In the genomic region with DNA sequence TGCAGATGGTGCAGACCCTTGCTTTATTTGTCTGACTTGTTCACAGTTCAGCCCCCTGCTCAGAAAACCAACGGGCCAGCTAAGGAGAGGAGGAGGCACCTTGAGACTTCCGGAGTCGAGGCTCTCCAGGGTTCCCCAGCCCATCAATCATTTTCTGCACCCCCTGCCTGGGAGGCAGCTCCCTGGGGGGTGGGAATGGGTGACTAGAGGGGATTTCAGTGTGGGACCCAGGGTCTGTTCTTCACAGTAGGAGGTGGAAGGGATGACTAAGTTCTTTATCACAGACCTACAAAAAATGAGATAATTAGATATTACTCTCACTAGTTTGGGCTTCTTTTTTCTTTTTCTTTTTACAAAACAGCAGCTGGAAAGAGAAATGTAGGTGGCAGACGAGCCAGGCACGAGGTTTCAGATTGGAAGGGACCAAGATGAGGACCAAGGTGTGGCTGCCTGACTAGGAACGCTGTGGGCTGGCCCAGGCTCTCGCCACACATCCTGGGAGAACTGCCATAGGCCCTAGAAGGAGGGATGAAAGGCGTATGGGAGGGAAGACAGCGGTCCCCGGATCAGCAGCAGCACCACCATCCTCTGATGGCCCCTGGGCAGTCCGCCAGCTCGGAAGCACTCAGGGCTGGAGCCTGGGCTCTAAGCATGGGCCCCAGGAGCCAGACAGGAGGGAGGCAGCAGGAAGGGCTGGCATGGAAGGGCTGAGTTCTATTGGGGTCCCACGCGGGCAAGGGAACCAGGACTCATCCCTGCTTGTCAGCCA, we compare ENCODE assay signal across 8 cellular contexts. TPM values are rescaled to one million over a fixed set of nuclear protein-coding genes. Genes with fewer than 3 reads are reported as not detected.
DNase-seq lines count a peak whose midpoint lies in the region; ATAC-seq, FAIRE-seq and TF ChIP-seq lines count a peak whose summit lies in the region.

No MANE protein-coding gene starts in this region.

- 92% methylated on average over 13 of the region's 14 CpGs; no CpG with 5 or more reads in 1 of the 2 experiments for WGBS in H1 (ENCODE audit: extremely low coverage in 1 of 2, insufficient coverage in 1 of 2, insufficient read length in 1 of 2, insufficient replicate concordance in 2 of 2, low coverage in 1 of 2, low lambda C conversion rate in 2 of 2, missing lambda C conversion rate in 1 of 2), 2 experiments

- no peak overlapping the region for H3K4me3 Mint-ChIP-seq in Caco-2 (ENCODE audit: unreplicated experiment)

- no peak overlapping the region for H3K14ac ChIP-seq in H1 (ENCODE audit: insufficient read length)

- ATAC-seq in GM21723 (IDR thresholded peaks at IDR 0.05; ENCODE audit: unreplicated experiment) (no peak), HG03571 (IDR thresholded peaks at IDR 0.05; ENCODE audit: unreplicated experiment) (no peak), HG03039 (IDR thresholded peaks at IDR 0.05; ENCODE audit: unreplicated experiment) (no peak)

- TF ChIP-seq CTCF in Caco-2 (IDR thresholded peaks at IDR 0.05; ENCODE audit: insufficient read depth in 1 of 2, low read depth in 1 of 2, low read length in 1 of 2, severe bottlenecking in 1 of 2, unreplicated experiment in 1 of 2) (no peak), Peyer's patch (IDR thresholded peaks at IDR 0.05) (no peak), H1 (IDR thresholded peaks at IDR 0.05; ENCODE audit: control extremely low read depth in 1 of 3, insufficient read depth in 1 of 3, low read depth in 1 of 3, low read length in 3 of 3) (no peak), neutrophil (IDR thresholded peaks at IDR 0.05) (no peak)

- intact Hi-C loops in Caco-2 (cut with micrococcal nuclease; ENCODE audit: unreplicated experiment): no loop called here

- no peak overlapping the region for H2BK12ac ChIP-seq in H1 (ENCODE audit: low read depth, low read length)

- TSS peak; percentile 70 for BruUV-seq in Caco-2 (replicated peaks; lab: Mats Ljungman, UMichigan)

- TF ChIP-seq POLR2A in Peyer's patch (IDR thresholded peaks at IDR 0.05) (no peak), H1 (IDR thresholded peaks at IDR 0.05; ENCODE audit: control extremely low read depth in 1 of 2, low read depth in 2 of 2, low read length in 2 of 2) (no peak)

- no peak overlapping the region for H3K9ac ChIP-seq in H1 (replicated peaks in 1 of 4; ENCODE audit: extremely low read depth in 1 of 4, low read depth in 3 of 4, low read length in 3 of 4)

- no peak for FAIRE-seq in H1 (lab: Jason Lieb, UNC)

- no peak for TF ChIP-seq RAD21 in H1 (IDR thresholded peaks at IDR 0.05 in 1 of 2, conservative IDR thresholded peaks at IDR 0.05 in 1 of 2; ENCODE audit: low read depth in 2 of 2, low read length in 2 of 2)

- POLR2A ChIA-PET in Caco-2 (lab: Charles Lee): no interaction called here
- POLR2A ChIA-PET in H1 (lab: Charles Lee; ENCODE audit: partially characterized antibody): interaction anchor here (0.6 to 2.8 kb wide), 7 partner anchors 9 to 138 kb away, joined by 3 to 12 read pairs (median 4); no protein-coding TSS in a partner anchor

- H3K4me2 ChIP-seq in H1 (ENCODE audit: insufficient read depth in 1 of 2, low read depth in 2 of 2, low read length in 2 of 2): no peak overlapping the region

- H3K27ac Mint-ChIP-seq in Caco-2 (ENCODE audit: unreplicated experiment): no peak overlapping the region

- no peaks in the 10 kb centered on the region for H3K23me2 ChIP-seq in H1 (ENCODE audit: low read depth, low read length)

- no peak overlapping the region for H2BK15ac ChIP-seq in H1 (ENCODE audit: low read length)

- H4K91ac ChIP-seq in H1 (replicated peaks; ENCODE audit: insufficient read length, low read length): no peak overlapping the region

- H3K27me3 Mint-ChIP-seq in Caco-2 (ENCODE audit: insufficient read depth, unreplicated experiment): no peaks in the 10 kb centered on the region

- no peaks in the 10 kb centered on the region for H4K20me1 ChIP-seq in H1 (replicated peaks in 1 of 2; ENCODE audit: control insufficient read depth in 1 of 2, insufficient read depth in 2 of 2, low read length in 2 of 2)

- no peak overlapping the region for H3K56ac ChIP-seq in H1 (replicated peaks; ENCODE audit: insufficient read length, low read depth, low read length)

- H3K27ac ChIP-seq in Peyer's patch: peak overlapping the region in 3 of 4 donors; percentile 52 to 80 (median 70)
- no peak overlapping the region for H3K27ac ChIP-seq in H1 (ENCODE audit: low read depth, low read length)
- peak overlapping the region; percentile 58 for H3K27ac ChIP-seq in neutrophil

- DNase-seq in Caco-2 (no peak), Peyer's patch (no peak), H1 (ENCODE audit: low read depth in 1 of 2, low spot score in 2 of 2) (no peak), retina (no peak)

- H3K4ac ChIP-seq in H1 (replicated peaks; ENCODE audit: insufficient read length, low read depth, low read length): no peak overlapping the region

- H3K36me3 ChIP-seq in Caco-2 (ENCODE audit: control insufficient read depth, insufficient read depth, low read length): no peaks in the 10 kb centered on the region; the same call in 1 of the 2 replicates
- H3K36me3 ChIP-seq in Peyer's patch: peaks cover 0 to 13% (median 0%) of the 10 kb centered on the region in 3 donors
- H3K36me3 ChIP-seq in H1 (ENCODE audit: control insufficient read depth in 2 of 4, insufficient read depth in 4 of 4, low read length in 3 of 4): 0 out of 8 replicates have a peak, but pooled peaks cover 0 to 3% (median 0%) of the 10 kb centered on the region in 4 experiments
- H3K36me3 ChIP-seq in neutrophil: no peaks in the 10 kb centered on the region

- 0 out of 2 replicates have a peak overlapping the region, but pooled peaks have one; percentile 39 for H2AK5ac ChIP-seq in H1 (ENCODE audit: low read depth, low read length)

- no peak overlapping the region for H2BK120ac ChIP-seq in H1 (replicated peaks; ENCODE audit: low read depth, low read length)

- H3K4me1 Mint-ChIP-seq in Caco-2 (ENCODE audit: low read depth, unreplicated experiment): peaks cover 3% of the 10 kb centered on the region

- no peak overlapping the region for H2AFZ ChIP-seq in H1 (ENCODE audit: low read length)

- peaks cover 8% of the 10 kb centered on the region for H3K4me1 ChIP-seq in Caco-2
- peaks cover 0 to 56% (median 0%) of the 10 kb centered on the region in 4 donors for H3K4me1 ChIP-seq in Peyer's patch
- H3K4me1 ChIP-seq in H1 (replicated peaks in 1 of 4; ENCODE audit: control insufficient read depth in 3 of 4, insufficient read depth in 4 of 4, low read length in 3 of 4): peaks cover 0 to 5% (median 3%) of the 10 kb centered on the region in 4 experiments; a peak in 5 of 7 replicates
- peaks cover 34 to 48% of the 10 kb centered on the region in 2 experiments for H3K4me1 ChIP-seq in neutrophil (ENCODE audit: control insufficient read depth in 1 of 2, insufficient read depth in 1 of 2, low read depth in 1 of 2, low read length in 1 of 2)

- H4K5ac ChIP-seq in H1 (ENCODE audit: insufficient read length, low read depth, low read length): no peak overlapping the region

- H3K27me3 ChIP-seq in Caco-2 (replicated peaks; ENCODE audit: control insufficient read depth, insufficient read depth, low read length) (no peaks in the 10 kb centered on the region), Peyer's patch (no peaks in the 10 kb centered on the region), H1 (replicated peaks in 1 of 4; ENCODE audit: control insufficient read depth in 3 of 4, extremely low read depth in 1 of 4, insufficient read depth in 3 of 4, low read length in 3 of 4) (no peaks in the 10 kb centered on the region), neutrophil (no peaks in the 10 kb centered on the region)

- H2BK5ac ChIP-seq in H1 (ENCODE audit: low read depth, low read length): peak overlapping the region; percentile 35; the same call in 1 of the 2 replicates

- no peak overlapping the region for H2BK20ac ChIP-seq in H1 (ENCODE audit: low read length)

- CTCF ChIA-PET in Caco-2 (lab: Charles Lee): no interaction called here
- CTCF ChIA-PET in H1 (lab: Charles Lee; ENCODE audit: partially characterized antibody): interaction anchor here (1.3 to 6.8 kb wide), 6 partner anchors 12 to 165 kb away, joined by 3 to 78 read pairs (median 4); no protein-coding TSS in a partner anchor

- no peaks in the 10 kb centered on the region; the same call in 1 of the 2 replicates for H3K79me1 ChIP-seq in H1 (ENCODE audit: low read depth, low read length)

- no peaks in the 10 kb centered on the region for H3K9me3 Mint-ChIP-seq in Caco-2 (ENCODE audit: unreplicated experiment)

- H4K8ac ChIP-seq in H1 (ENCODE audit: extremely low read depth, insufficient read depth, low read length): no peak overlapping the region

- H3K18ac ChIP-seq in H1 (ENCODE audit: extremely low read depth, low read length): no peak overlapping the region

- TF ChIP-seq EP300 in H1 (IDR thresholded peaks at IDR 0.05; ENCODE audit: borderline replicate concordance in 1 of 2, low read depth in 2 of 2, low read length in 2 of 2): no peak

- H3K36me3 Mint-ChIP-seq in Caco-2 (ENCODE audit: insufficient read depth, unreplicated experiment): peaks cover 30% of the 10 kb centered on the region

- no peak overlapping the region for H3K4me3 ChIP-seq in Caco-2 (ENCODE audit: low read depth, low read length)
- H3K4me3 ChIP-seq in Peyer's patch: no peak overlapping the region
- H3K4me3 ChIP-seq in H1 (ENCODE audit: extremely low read depth in 1 of 4, insufficient read depth in 2 of 4, low read depth in 3 of 4, low read length in 4 of 4): no peak overlapping the region
- H3K4me3 ChIP-seq in neutrophil (ENCODE audit: low read depth in 1 of 2, low read length in 1 of 2): no peak overlapping the region

- no peak overlapping the region for H3K23ac ChIP-seq in H1 (ENCODE audit: insufficient read length)

- H3K9me3 ChIP-seq in Caco-2 (no peaks in the 10 kb centered on the region), Peyer's patch (no peaks in the 10 kb centered on the region), H1 (ENCODE audit: insufficient read depth in 2 of 2, low read depth in 1 of 2, low read length in 1 of 2) (no peaks in the 10 kb centered on the region), neutrophil (no peaks in the 10 kb centered on the region)

- H3K79me2 ChIP-seq in H1 (ENCODE audit: control insufficient read depth in 1 of 2, insufficient read depth in 2 of 2, low read length in 2 of 2): no peaks in the 10 kb centered on the region

RNA-seq across cellular contexts. Expression of gene TXN2, which starts 14.2 kb away (rescaled TPM):
- 75.8 and 77.2 TPM in 2 replicates for total RNA-seq in Caco-2 (2022)
- 100 to 1,000 TPM in 1 of 4 donors, 10 to 100 TPM in 3; 75.7 to 116 (median 92.9) TPM for total RNA-seq in Peyer's patch
- total RNA-seq in H1 (2021; fragmentation: NEBNext Ultra II Directional; extraction: Animal tissue kit (Norgen Biotek cat#: 25700)): 47.5 and 53.8 TPM in 2 replicates
- polyA plus RNA-seq in H1 (2011; rRNA removed): 116 and 124 TPM in 2 replicates
- polyA plus RNA-seq in H1 (2011; cell fraction: cytosol; rRNA removed): 132 TPM
- polyA plus RNA-seq in H1 (2011; cell fraction: nucleus; rRNA removed): 83.4 TPM
- polyA plus RNA-seq in H1 (2012, experiment 1 of 2): 60.1 to 78.2 TPM (median 74.1 TPM) in 4 replicates
- polyA plus RNA-seq in H1 (2012, experiment 2 of 2): 94.0 TPM
- 48.6 TPM for polyA plus RNA-seq in H1 (2013, experiment 1 of 2)
- 47.3 TPM for polyA plus RNA-seq in H1 (2013, experiment 2 of 2)
- 62.2 and 73.6 TPM in 2 replicates for polyA minus RNA-seq in H1 (2011; rRNA and poly(A)+ RNA removed)
- 39.3 TPM for polyA minus RNA-seq in H1 (2011; cell fraction: cytosol; rRNA and poly(A)+ RNA removed)
- polyA minus RNA-seq in H1 (2011; cell fraction: nucleus; rRNA and poly(A)+ RNA removed): 25.2 TPM

RNA-seq across cellular contexts. Expression of gene FOXRED2, which starts 39.6 kb away (rescaled TPM):
- total RNA-seq in Caco-2 (2022): 182 and 220 TPM in 2 replicates
- 10 to 100 TPM in 1 of 4 donors, 1 to 10 TPM in 3; 2.8 to 16.5 (median 4.1) TPM for total RNA-seq in Peyer's patch
- 27.8 and 31.5 TPM in 2 replicates for total RNA-seq in H1 (2021; fragmentation: NEBNext Ultra II Directional; extraction: Animal tissue kit (Norgen Biotek cat#: 25700))
- 11.5 and 17.1 TPM in 2 replicates for polyA plus RNA-seq in H1 (2011; rRNA removed)
- 6.6 TPM for polyA plus RNA-seq in H1 (2011; cell fraction: cytosol; rRNA removed)
- 14.6 TPM for polyA plus RNA-seq in H1 (2011; cell fraction: nucleus; rRNA removed)
- 11.1 to 19.7 TPM (median 14.2 TPM) in 4 replicates for polyA plus RNA-seq in H1 (2012, experiment 1 of 2)
- polyA plus RNA-seq in H1 (2012, experiment 2 of 2): 15.2 TPM
- polyA plus RNA-seq in H1 (2013, experiment 1 of 2): 16.3 TPM
- polyA plus RNA-seq in H1 (2013, experiment 2 of 2): 18.0 TPM
- 10.5 and 14.3 TPM in 2 replicates for polyA minus RNA-seq in H1 (2011; rRNA and poly(A)+ RNA removed)
- polyA minus RNA-seq in H1 (2011; cell fraction: cytosol; rRNA and poly(A)+ RNA removed): 12.0 TPM
- polyA minus RNA-seq in H1 (2011; cell fraction: nucleus; rRNA and poly(A)+ RNA removed): 13.3 TPM
